1 cellular context compared by ENCODE assay signal in the genomic region with DNA sequence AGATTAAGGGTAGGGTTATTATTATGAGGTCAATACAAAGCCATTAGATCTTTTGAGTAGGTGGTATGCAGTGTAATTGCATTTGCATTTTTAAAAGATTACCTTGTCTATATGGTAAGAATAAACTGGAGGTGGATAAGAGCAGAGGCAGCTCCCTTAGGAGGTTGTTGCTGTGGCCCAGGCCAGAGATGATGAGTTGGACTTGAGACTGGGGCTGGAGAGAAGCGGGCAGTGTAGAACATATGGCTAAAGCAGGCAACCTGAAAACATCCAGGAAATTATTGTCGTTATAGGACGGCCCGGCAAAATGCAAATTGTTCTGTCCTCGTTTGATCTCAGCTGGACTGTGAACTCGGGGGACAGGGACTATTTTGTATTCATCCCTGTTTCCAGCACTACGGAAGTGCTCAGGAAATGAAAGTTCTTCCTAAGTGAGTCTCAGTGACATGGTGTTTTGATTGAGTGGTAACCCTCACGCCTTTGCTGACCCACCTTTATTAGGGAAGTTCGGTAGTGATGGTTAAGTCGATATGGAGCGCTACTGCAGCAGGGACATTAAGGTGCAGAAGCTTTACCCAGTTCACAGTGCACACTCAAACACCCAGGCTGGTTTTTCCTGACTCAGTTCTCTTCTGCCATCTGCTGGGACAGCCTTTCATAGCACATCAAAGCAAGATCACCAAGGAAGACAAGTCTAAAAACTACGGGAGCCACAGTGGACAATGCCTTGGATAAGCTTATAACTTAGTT.
A peak's percentile ranks its signal among the peaks of the same experiment; 100 is the strongest.
TF ChIP-seq lines count a peak whose summit lies in the region.

No MANE protein-coding gene starts in this region.

TF ChIP-seq in K562, 482 proteins besides CTCF, POLR2A, EP300 and RAD21 (continued from another document):
- TF ChIP-seq, protein P1, sequence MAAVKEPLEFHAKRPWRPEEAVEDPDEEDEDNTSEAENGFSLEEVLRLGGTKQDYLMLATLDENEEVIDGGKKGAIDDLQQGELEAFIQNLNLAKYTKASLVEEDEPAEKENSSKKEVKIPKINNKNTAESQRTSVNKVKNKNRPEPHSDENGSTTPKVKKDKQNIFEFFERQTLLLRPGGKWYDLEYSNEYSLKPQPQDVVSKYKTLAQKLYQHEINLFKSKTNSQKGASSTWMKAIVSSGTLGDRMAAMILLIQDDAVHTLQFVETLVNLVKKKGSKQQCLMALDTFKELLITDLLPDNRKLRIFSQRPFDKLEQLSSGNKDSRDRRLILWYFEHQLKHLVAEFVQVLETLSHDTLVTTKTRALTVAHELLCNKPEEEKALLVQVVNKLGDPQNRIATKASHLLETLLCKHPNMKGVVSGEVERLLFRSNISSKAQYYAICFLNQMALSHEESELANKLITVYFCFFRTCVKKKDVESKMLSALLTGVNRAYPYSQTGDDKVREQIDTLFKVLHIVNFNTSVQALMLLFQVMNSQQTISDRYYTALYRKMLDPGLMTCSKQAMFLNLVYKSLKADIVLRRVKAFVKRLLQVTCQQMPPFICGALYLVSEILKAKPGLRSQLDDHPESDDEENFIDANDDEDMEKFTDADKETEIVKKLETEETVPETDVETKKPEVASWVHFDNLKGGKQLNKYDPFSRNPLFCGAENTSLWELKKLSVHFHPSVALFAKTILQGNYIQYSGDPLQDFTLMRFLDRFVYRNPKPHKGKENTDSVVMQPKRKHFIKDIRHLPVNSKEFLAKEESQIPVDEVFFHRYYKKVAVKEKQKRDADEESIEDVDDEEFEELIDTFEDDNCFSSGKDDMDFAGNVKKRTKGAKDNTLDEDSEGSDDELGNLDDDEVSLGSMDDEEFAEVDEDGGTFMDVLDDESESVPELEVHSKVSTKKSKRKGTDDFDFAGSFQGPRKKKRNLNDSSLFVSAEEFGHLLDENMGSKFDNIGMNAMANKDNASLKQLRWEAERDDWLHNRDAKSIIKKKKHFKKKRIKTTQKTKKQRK (IDR thresholded peaks at IDR 0.05; ENCODE audit: borderline replicate concordance, low read depth, low read length), result no peak
- TF ChIP-seq ZFX (CRISPR knock-in tag; IDR thresholded peaks at IDR 0.05), result no peak
- no peak for TF ChIP-seq CREBBP (IDR thresholded peaks at IDR 0.05; ENCODE audit: low read depth, low read length)
- peak in 1 of 2 experiments; percentile 17; a peak in 1 of 4 replicates for TF ChIP-seq RCOR1 (IDR thresholded peaks at IDR 0.05; ENCODE audit: borderline replicate concordance in 1 of 2, low read depth in 2 of 2, low read length in 2 of 2)
- TF ChIP-seq GABPA (tag; conservative IDR thresholded peaks at IDR 0.05; ENCODE audit: low read depth), result no peak
- TF ChIP-seq GATA2 (CRISPR knock-in tag; IDR thresholded peaks at IDR 0.05), result peak; percentile 49; the same call in 1 of the 2 replicates
- no peak for TF ChIP-seq TEAD1 (CRISPR knock-in tag; IDR thresholded peaks at IDR 0.05)
- no peak for TF ChIP-seq TEAD2 (tag; IDR thresholded peaks at IDR 0.05)
- no peak for TF ChIP-seq ZNF561 (CRISPR knock-in tag; conservative IDR thresholded peaks at IDR 0.05)
- TF ChIP-seq HMBOX1 (IDR thresholded peaks at IDR 0.05), result peak; percentile 25; the same call in 1 of the 2 replicates
- no peak for TF ChIP-seq CBX8 (IDR thresholded peaks at IDR 0.05; ENCODE audit: borderline replicate concordance, extremely low read depth, low read depth, low read length, poor library complexity, severe bottlenecking)
- no peak for TF ChIP-seq NBN (IDR thresholded peaks at IDR 0.05; ENCODE audit: low read depth)
- no peak for TF ChIP-seq FOXK1 (CRISPR knock-in tag; IDR thresholded peaks at IDR 0.05; ENCODE audit: borderline replicate concordance)
- no peak for TF ChIP-seq ETS2 (tag; IDR thresholded peaks at IDR 0.05; ENCODE audit: borderline replicate concordance, poor library complexity, severe bottlenecking)
- TF ChIP-seq TCF3 (CRISPR knock-in tag; IDR thresholded peaks at IDR 0.05), result 0 out of 2 replicates have a peak, but pooled peaks have one; percentile 12
- TF ChIP-seq ZNF311 (CRISPR knock-in tag; IDR thresholded peaks at IDR 0.05), result no peak
- TF ChIP-seq XRCC5 (IDR thresholded peaks at IDR 0.05; ENCODE audit: low read depth, low read length), result peak; percentile 53; the same call in 1 of the 2 replicates
- TF ChIP-seq ZNF586 (CRISPR knock-in tag; conservative IDR thresholded peaks at IDR 0.05), result no peak
- TF ChIP-seq, protein P2, sequence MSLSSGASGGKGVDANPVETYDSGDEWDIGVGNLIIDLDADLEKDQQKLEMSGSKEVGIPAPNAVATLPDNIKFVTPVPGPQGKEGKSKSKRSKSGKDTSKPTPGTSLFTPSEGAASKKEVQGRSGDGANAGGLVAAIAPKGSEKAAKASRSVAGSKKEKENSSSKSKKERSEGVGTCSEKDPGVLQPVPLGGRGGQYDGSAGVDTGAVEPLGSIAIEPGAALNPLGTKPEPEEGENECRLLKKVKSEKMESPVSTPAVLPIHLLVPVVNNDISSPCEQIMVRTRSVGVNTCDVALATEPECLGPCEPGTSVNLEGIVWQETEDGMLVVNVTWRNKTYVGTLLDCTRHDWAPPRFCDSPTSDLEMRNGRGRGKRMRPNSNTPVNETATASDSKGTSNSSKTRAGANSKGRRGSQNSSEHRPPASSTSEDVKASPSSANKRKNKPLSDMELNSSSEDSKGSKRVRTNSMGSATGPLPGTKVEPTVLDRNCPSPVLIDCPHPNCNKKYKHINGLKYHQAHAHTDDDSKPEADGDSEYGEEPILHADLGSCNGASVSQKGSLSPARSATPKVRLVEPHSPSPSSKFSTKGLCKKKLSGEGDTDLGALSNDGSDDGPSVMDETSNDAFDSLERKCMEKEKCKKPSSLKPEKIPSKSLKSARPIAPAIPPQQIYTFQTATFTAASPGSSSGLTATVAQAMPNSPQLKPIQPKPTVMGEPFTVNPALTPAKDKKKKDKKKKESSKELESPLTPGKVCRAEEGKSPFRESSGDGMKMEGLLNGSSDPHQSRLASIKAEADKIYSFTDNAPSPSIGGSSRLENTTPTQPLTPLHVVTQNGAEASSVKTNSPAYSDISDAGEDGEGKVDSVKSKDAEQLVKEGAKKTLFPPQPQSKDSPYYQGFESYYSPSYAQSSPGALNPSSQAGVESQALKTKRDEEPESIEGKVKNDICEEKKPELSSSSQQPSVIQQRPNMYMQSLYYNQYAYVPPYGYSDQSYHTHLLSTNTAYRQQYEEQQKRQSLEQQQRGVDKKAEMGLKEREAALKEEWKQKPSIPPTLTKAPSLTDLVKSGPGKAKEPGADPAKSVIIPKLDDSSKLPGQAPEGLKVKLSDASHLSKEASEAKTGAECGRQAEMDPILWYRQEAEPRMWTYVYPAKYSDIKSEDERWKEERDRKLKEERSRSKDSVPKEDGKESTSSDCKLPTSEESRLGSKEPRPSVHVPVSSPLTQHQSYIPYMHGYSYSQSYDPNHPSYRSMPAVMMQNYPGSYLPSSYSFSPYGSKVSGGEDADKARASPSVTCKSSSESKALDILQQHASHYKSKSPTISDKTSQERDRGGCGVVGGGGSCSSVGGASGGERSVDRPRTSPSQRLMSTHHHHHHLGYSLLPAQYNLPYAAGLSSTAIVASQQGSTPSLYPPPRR (CRISPR knock-in tag; IDR thresholded peaks at IDR 0.05; ENCODE audit: borderline replicate concordance), result no peak
- TF ChIP-seq, protein P3, sequence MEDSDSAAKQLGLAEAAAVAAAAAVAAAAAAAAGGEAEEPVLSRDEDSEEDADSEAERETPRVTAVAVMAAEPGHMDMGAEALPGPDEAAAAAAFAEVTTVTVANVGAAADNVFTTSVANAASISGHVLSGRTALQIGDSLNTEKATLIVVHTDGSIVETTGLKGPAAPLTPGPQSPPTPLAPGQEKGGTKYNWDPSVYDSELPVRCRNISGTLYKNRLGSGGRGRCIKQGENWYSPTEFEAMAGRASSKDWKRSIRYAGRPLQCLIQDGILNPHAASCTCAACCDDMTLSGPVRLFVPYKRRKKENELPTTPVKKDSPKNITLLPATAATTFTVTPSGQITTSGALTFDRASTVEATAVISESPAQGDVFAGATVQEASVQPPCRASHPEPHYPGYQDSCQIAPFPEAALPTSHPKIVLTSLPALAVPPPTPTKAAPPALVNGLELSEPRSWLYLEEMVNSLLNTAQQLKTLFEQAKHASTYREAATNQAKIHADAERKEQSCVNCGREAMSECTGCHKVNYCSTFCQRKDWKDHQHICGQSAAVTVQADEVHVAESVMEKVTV (CRISPR knock-in tag; IDR thresholded peaks at IDR 0.05), result peak; percentile 78
- peak; percentile 48 for TF ChIP-seq ZNF316 (IDR thresholded peaks at IDR 0.05)
- TF ChIP-seq SMAD3 (CRISPR knock-in tag; conservative IDR thresholded peaks at IDR 0.05), result no peak
- TF ChIP-seq HMG20A (CRISPR knock-in tag; conservative IDR thresholded peaks at IDR 0.05), result no peak
- no peak for TF ChIP-seq ZKSCAN1 (IDR thresholded peaks at IDR 0.05; ENCODE audit: low read depth, low read length)
- peak; percentile 87 for TF ChIP-seq ZNF407 (IDR thresholded peaks at IDR 0.05; ENCODE audit: low read depth)
- no peak for TF ChIP-seq CCNT2 (IDR thresholded peaks at IDR 0.05; ENCODE audit: borderline replicate concordance, extremely low read depth, insufficient read length, low read depth, low read length)
TF ChIP-seq in K562: peak in this region for 17.
